Comparison of ENCODE assay signal across 23 cellular contexts in genomic region chr10:71863203-71863602, GRCh38. TPM values are rescaled to one million over a fixed set of nuclear protein-coding genes. Genes with fewer than 3 reads are reported as not detected.
DNase-seq lines count a peak whose midpoint lies in the region; ATAC-seq and TF ChIP-seq lines count a peak whose summit lies in the region.
"Had no signal": no experiment of that assay in that cellular context is flagged by ENCODE, and none has a peak within 500 bp of the region (broad histone marks: within the 10 kb centered on the region; RNA-seq: fewer than 3 reads in every experiment).

No MANE protein-coding gene starts in this region.

- no peak for TF ChIP-seq EP300 in suprapubic skin (IDR thresholded peaks at IDR 0.05)

- no peaks in the 10 kb centered on the region for H3K36me3 ChIP-seq in suprapubic skin
- H3K36me3 ChIP-seq: left ventricle myocardium inferior, SJCRH30, upper lobe of left lung had no signal

- no peaks in the 10 kb centered on the region for H3K27me3 ChIP-seq in suprapubic skin
- H3K27me3 ChIP-seq: dorsolateral prefrontal cortex, SJCRH30, upper lobe of left lung had no signal

- no peaks in the 10 kb centered on the region for H3K9me3 ChIP-seq in suprapubic skin
- H3K9me3 ChIP-seq: left ventricle myocardium inferior, SJCRH30, upper lobe of left lung had no signal

- intact Hi-C loops in activated T-helper 1 cell treated with anti-CD3 and anti-CD28 coated beads, Interleukin-12 subunit alpha, Interleukin-12 subunit beta, Interleukin-2, Interleukin-4 antibody, amounts not matched to agents 30 ng/mL and 10 ng/mL and 1 ng/mL, durations not matched to agents 14 hours and 24 hours and 36 hours (cut with micrococcal nuclease), result no loop called here

- H3K9me3 Mint-ChIP-seq in activated T-helper 1 cell treated with anti-CD3 and anti-CD28 coated beads, Interleukin-12 subunit alpha, Interleukin-12 subunit beta, Interleukin-2, Interleukin-4 antibody, amounts not matched to agents 30 ng/mL and 10 ng/mL and 1 ng/mL, durations not matched to agents 14 hours and 24 hours and 36 hours, result no peaks in the 10 kb centered on the region
- H3K9me3 Mint-ChIP-seq: activated CD4-positive, alpha-beta memory T cell treated with anti-CD3 and anti-CD28 coated beads, Interleukin-2, amount 10 ng/mL, durations not matched to agents 7 days and 5 days; activated naive CD4-positive, alpha-beta T cell treated with anti-CD3 and anti-CD28 coated beads, Interleukin-2, amount 50 U/mL, for 72 hours; activated T-helper 17 cell treated with anti-CD3 and anti-CD28 coated beads, Interleukin-2, amount 50 U/mL, for 72 hours; central memory CD8-positive, alpha-beta T cell; naive thymus-derived CD4-positive, alpha-beta T cell had no signal

- ATAC-seq in HG02759 (IDR thresholded peaks at IDR 0.05; ENCODE audit: unreplicated experiment), result no peak
- ATAC-seq: activated naive CD4-positive, alpha-beta T cell treated with anti-CD3 and anti-CD28 coated beads, Interleukin-2, amount 50 U/mL, for 72 hours; activated T-helper 17 cell treated with anti-CD3 and anti-CD28 coated beads, Interleukin-2, amount 50 U/mL, for 72 hours; naive thymus-derived CD4-positive, alpha-beta T cell had no signal

- H3K4me1 ChIP-seq in suprapubic skin, result peaks cover 36% of the 10 kb centered on the region

- H3K27ac ChIP-seq in suprapubic skin, result no peak overlapping the region
- H3K27ac ChIP-seq: left ventricle myocardium inferior, SJCRH30 had no signal

- no peak overlapping the region for H3K4me3 Mint-ChIP-seq in activated T-helper 1 cell treated with anti-CD3 and anti-CD28 coated beads, Interleukin-12 subunit alpha, Interleukin-12 subunit beta, Interleukin-2, Interleukin-4 antibody, amounts not matched to agents 30 ng/mL and 10 ng/mL and 1 ng/mL, durations not matched to agents 14 hours and 24 hours and 36 hours
- H3K4me3 Mint-ChIP-seq: activated CD4-positive, alpha-beta memory T cell treated with anti-CD3 and anti-CD28 coated beads, Interleukin-2, amount 10 ng/mL, durations not matched to agents 7 days and 5 days; activated T-helper 17 cell treated with anti-CD3 and anti-CD28 coated beads, Interleukin-2, amount 50 U/mL, for 72 hours; central memory CD8-positive, alpha-beta T cell; naive thymus-derived CD4-positive, alpha-beta T cell had no signal

- DNase-seq in HCEC 1CT (peak; percentile 41), amniotic epithelial cell (ENCODE audit: low read depth) (peak; percentile 80), kidney tubule cell (ENCODE audit: low spot score) (peak; percentile 43), suprapubic skin (ENCODE audit: low spot score in 2 of 2) (peak; percentile 12 to 17), nucleus accumbens (lab: John Stamatoyannopoulos, UW) (no peak)
- DNase-seq in activated T-helper 1 cell treated with anti-CD3 and anti-CD28 coated beads, Interleukin-12 subunit alpha, Interleukin-12 subunit beta, Interleukin-2, Interleukin-4 antibody, amounts not matched to agents 30 ng/mL and 10 ng/mL and 1 ng/mL, durations not matched to agents 14 hours and 24 hours and 36 hours (ENCODE audit: low spot score), result no peak
- DNase-seq: activated CD4-positive, alpha-beta memory T cell treated with anti-CD3 and anti-CD28 coated beads, Interleukin-2, amount 10 ng/mL, durations not matched to agents 7 days and 5 days; activated CD8-positive, alpha-beta memory T cell treated with anti-CD3 and anti-CD28 coated beads, Interleukin-2, amount 50 U/mL, for 48 hours; dorsolateral prefrontal cortex; hypothalamus; left ventricle myocardium inferior; midbrain; naive thymus-derived CD4-positive, alpha-beta T cell; NCI-H1092 treated with DMSO at 0.1 percent for 48 hours; NCI-H187; SJCRH30; stimulated activated CD4-positive, alpha-beta T cell treated with anti-CD3 and anti-CD28 coated beads, Interleukin-2, amount 100 ng/mL, for 48 hours; T-helper 1 cell; upper lobe of left lung had no signal

- no peak overlapping the region for H3K27ac Mint-ChIP-seq in activated T-helper 1 cell treated with anti-CD3 and anti-CD28 coated beads, Interleukin-12 subunit alpha, Interleukin-12 subunit beta, Interleukin-2, Interleukin-4 antibody, amounts not matched to agents 30 ng/mL and 10 ng/mL and 1 ng/mL, durations not matched to agents 14 hours and 24 hours and 36 hours
- H3K27ac Mint-ChIP-seq: activated CD4-positive, alpha-beta memory T cell treated with anti-CD3 and anti-CD28 coated beads, Interleukin-2, amount 10 ng/mL, durations not matched to agents 7 days and 5 days; activated naive CD4-positive, alpha-beta T cell treated with anti-CD3 and anti-CD28 coated beads, Interleukin-2, amount 50 U/mL, for 72 hours; activated T-helper 17 cell treated with anti-CD3 and anti-CD28 coated beads, Interleukin-2, amount 50 U/mL, for 72 hours; naive thymus-derived CD4-positive, alpha-beta T cell had no signal

- H3K27me3 Mint-ChIP-seq in activated T-helper 1 cell treated with anti-CD3 and anti-CD28 coated beads, Interleukin-12 subunit alpha, Interleukin-12 subunit beta, Interleukin-2, Interleukin-4 antibody, amounts not matched to agents 30 ng/mL and 10 ng/mL and 1 ng/mL, durations not matched to agents 14 hours and 24 hours and 36 hours (ENCODE audit: insufficient read depth), result peaks cover 2% of the 10 kb centered on the region
- H3K27me3 Mint-ChIP-seq: activated CD4-positive, alpha-beta memory T cell treated with anti-CD3 and anti-CD28 coated beads, Interleukin-2, amount 10 ng/mL, durations not matched to agents 7 days and 5 days; activated T-helper 17 cell treated with anti-CD3 and anti-CD28 coated beads, Interleukin-2, amount 50 U/mL, for 72 hours; central memory CD8-positive, alpha-beta T cell; naive thymus-derived CD4-positive, alpha-beta T cell had no signal

- H3K4me3 ChIP-seq in suprapubic skin, result no peak overlapping the region
- H3K4me3 ChIP-seq: dorsolateral prefrontal cortex, left ventricle myocardium inferior, SJCRH30, upper lobe of left lung had no signal

- no peak for TF ChIP-seq POLR2A in suprapubic skin (IDR thresholded peaks at IDR 0.05)

- no peaks in the 10 kb centered on the region for H3K4me1 Mint-ChIP-seq in activated T-helper 1 cell treated with anti-CD3 and anti-CD28 coated beads, Interleukin-12 subunit alpha, Interleukin-12 subunit beta, Interleukin-2, Interleukin-4 antibody, amounts not matched to agents 30 ng/mL and 10 ng/mL and 1 ng/mL, durations not matched to agents 14 hours and 24 hours and 36 hours (ENCODE audit: low read depth)
- H3K4me1 Mint-ChIP-seq: activated T-helper 17 cell treated with anti-CD3 and anti-CD28 coated beads, Interleukin-2, amount 50 U/mL, for 72 hours; central memory CD8-positive, alpha-beta T cell had no signal

- WGBS in suprapubic skin, result 94% methylated on average over 6 of the region's 6 CpGs

- TF ChIP-seq CTCF in suprapubic skin (IDR thresholded peaks at IDR 0.05), result no peak

- H3K36me3 Mint-ChIP-seq in activated T-helper 1 cell treated with anti-CD3 and anti-CD28 coated beads, Interleukin-12 subunit alpha, Interleukin-12 subunit beta, Interleukin-2, Interleukin-4 antibody, amounts not matched to agents 30 ng/mL and 10 ng/mL and 1 ng/mL, durations not matched to agents 14 hours and 24 hours and 36 hours (ENCODE audit: low read depth), result no peaks in the 10 kb centered on the region
- H3K36me3 Mint-ChIP-seq: activated naive CD4-positive, alpha-beta T cell treated with anti-CD3 and anti-CD28 coated beads, Interleukin-2, amount 50 U/mL, for 72 hours; naive thymus-derived CD4-positive, alpha-beta T cell had no signal

RNA-seq across cellular contexts. Expression of gene PSAP, which starts 12.2 kb away (rescaled TPM):
- total RNA-seq in suprapubic skin, result 100 to 1,000 TPM; 391 to 548 (median 468) TPM
- total RNA-seq in activated T-helper 1 cell treated with anti-CD3 and anti-CD28 coated beads, Interleukin-12 subunit alpha, Interleukin-12 subunit beta, Interleukin-2, Interleukin-4 antibody, amounts not matched to agents 30 ng/mL and 10 ng/mL and 1 ng/mL, durations not matched to agents 14 hours and 24 hours and 36 hours, result 117 and 122 TPM in 2 replicates

Comparison
In these comparisons a context has a peak if more than half of its experiments do, and no peak if none do; other contexts are left out.
1. DNase-seq: peak in HCEC 1CT (single experiment), amniotic epithelial cell (single experiment), kidney tubule cell (single experiment) and suprapubic skin (2 of 2); none in nucleus accumbens (0 of 56) and activated T-helper 1 cell treated with anti-CD3 and anti-CD28 coated beads, Interleukin-12 subunit alpha, Interleukin-12 subunit beta, Interleukin-2, Interleukin-4 antibody, amounts not matched to agents 30 ng/mL and 10 ng/mL and 1 ng/mL, durations not matched to agents 14 hours and 24 hours and 36 hours (single experiment).